In genomic region chr1:2199042-2199810, GRCh38 we compare ENCODE assay signal across 8 cellular contexts. TPM values are rescaled to one million over a fixed set of nuclear protein-coding genes. Genes with fewer than 3 reads are reported as not detected.
A peak's percentile ranks its signal among the peaks of the same experiment; 100 is the strongest.
DNase-seq lines count a peak whose midpoint lies in the region; ATAC-seq, FAIRE-seq and TF ChIP-seq lines count a peak whose summit lies in the region.

No MANE protein-coding gene starts in this region.

- H4K20me1 ChIP-seq in H1 (replicated peaks in 1 of 2; ENCODE audit: control insufficient read depth in 1 of 2, insufficient read depth in 2 of 2, low read length in 2 of 2): no peaks in the 10 kb centered on the region

- H4K5ac ChIP-seq in H1 (ENCODE audit: insufficient read length, low read depth, low read length): peak overlapping the region; percentile 81

- TF ChIP-seq EP300 in H1 (IDR thresholded peaks at IDR 0.05; ENCODE audit: borderline replicate concordance in 1 of 2, low read depth in 2 of 2, low read length in 2 of 2): no peak

- H2AFZ ChIP-seq in H1 (ENCODE audit: low read length): peak overlapping the region; percentile 98; the same call in 1 of the 2 replicates

- CTCF ChIA-PET in AG04450 (lab: Charles Lee): interaction anchor here (0.5 to 3.2 kb wide), 9 partner anchors 12 to 192 kb away, joined by 3 to 50 read pairs (median 4); partner anchors contain the start of genes MORN1 and RER1
- CTCF ChIA-PET in H1 (lab: Charles Lee; ENCODE audit: partially characterized antibody): interaction anchor here (0.7 to 14.1 kb wide), 14 partner anchors 8 to 184 kb away, joined by 3 to 154 read pairs (median 4); no protein-coding TSS in a partner anchor

- peak overlapping the region; percentile 90; the same call in 1 of the 2 replicates for H2BK12ac ChIP-seq in H1 (ENCODE audit: low read depth, low read length)

- peak overlapping the region; percentile 95; the same call in 1 of the 2 replicates for H2BK15ac ChIP-seq in H1 (ENCODE audit: low read length)

- H3K27ac ChIP-seq in AG04450 (ENCODE audit: low read depth, low read length) (peak overlapping the region; percentile 75), H1 (ENCODE audit: low read depth, low read length) (no peak overlapping the region)

- peak overlapping the region; percentile 61 for H3K4me3 ChIP-seq in AG04450 (ENCODE audit: low read depth, low read length)
- peak overlapping the region; percentile 35 to 60 (median 36); a peak in 6 of 8 replicates for H3K4me3 ChIP-seq in H1 (ENCODE audit: extremely low read depth in 1 of 4, insufficient read depth in 2 of 4, low read depth in 3 of 4, low read length in 4 of 4)

- peak overlapping the region; percentile 93 for H4K91ac ChIP-seq in H1 (replicated peaks; ENCODE audit: insufficient read length, low read length)

- no peak for FAIRE-seq in H1 (lab: Jason Lieb, UNC)

- POLR2A ChIA-PET in AG04450 (lab: Yijun Ruan, JAX): interaction anchor here (0.5 to 1.2 kb wide), 11 partner anchors 10 to 387 kb away, joined by 3 to 9 read pairs (median 5); partner anchors contain the start of genes RER1 and SKI
- POLR2A ChIA-PET in H1 (lab: Charles Lee; ENCODE audit: partially characterized antibody): interaction anchor here (0.9 to 1.2 kb wide), 5 partner anchors 9 to 183 kb away, joined by 3 to 4 read pairs (median 3); no protein-coding TSS in a partner anchor

- no peak overlapping the region for H2AK5ac ChIP-seq in H1 (ENCODE audit: low read depth, low read length)

- TF ChIP-seq CTCF in AG04450 (IDR thresholded peaks at IDR 0.05; ENCODE audit: low read depth, low read length): no peak
- TF ChIP-seq CTCF in H1 (IDR thresholded peaks at IDR 0.05; ENCODE audit: control extremely low read depth in 1 of 3, insufficient read depth in 1 of 3, low read depth in 1 of 3, low read length in 3 of 3): peak in 2 of 3 experiments; percentile 15 to 25; a peak in 1 of 4 replicates

- no peak overlapping the region for H2BK120ac ChIP-seq in H1 (replicated peaks; ENCODE audit: low read depth, low read length)

- no peaks in the 10 kb centered on the region for H3K36me3 ChIP-seq in H1 (ENCODE audit: control insufficient read depth in 2 of 4, insufficient read depth in 4 of 4, low read length in 3 of 4)

- H3K23me2 ChIP-seq in H1 (ENCODE audit: low read depth, low read length): peaks cover 2% of the 10 kb centered on the region; the same call in 1 of the 2 replicates

- peak; percentile 43 for ATAC-seq in GM19463 (IDR thresholded peaks at IDR 0.05; ENCODE audit: unreplicated experiment)
- no peak for ATAC-seq in GM18858 (IDR thresholded peaks at IDR 0.05; ENCODE audit: unreplicated experiment)

- H3K4me2 ChIP-seq in H1 (ENCODE audit: insufficient read depth in 1 of 2, low read depth in 2 of 2, low read length in 2 of 2): peak overlapping the region; percentile 41 to 77; a peak in 3 of 4 replicates

- H2BK20ac ChIP-seq in H1 (ENCODE audit: low read length): no peak overlapping the region

- no peaks in the 10 kb centered on the region for H3K79me2 ChIP-seq in H1 (ENCODE audit: control insufficient read depth in 1 of 2, insufficient read depth in 2 of 2, low read length in 2 of 2)

- peak overlapping the region; percentile 66; the same call in 1 of the 2 replicates for H2BK5ac ChIP-seq in H1 (ENCODE audit: low read depth, low read length)

- WGBS in H1 (ENCODE audit: extremely low coverage in 1 of 2, insufficient coverage in 1 of 2, insufficient read length in 1 of 2, insufficient replicate concordance in 2 of 2, low coverage in 1 of 2, low lambda C conversion rate in 2 of 2, missing lambda C conversion rate in 1 of 2), 2 experiments: 48% methylated on average over 13 of the region's 24 CpGs; no CpG with 5 or more reads in 1 of the 2 experiments

- H3K9ac ChIP-seq in H1 (replicated peaks in 1 of 4; ENCODE audit: extremely low read depth in 1 of 4, low read depth in 3 of 4, low read length in 3 of 4): peak overlapping the region in 1 of 4 experiments; percentile 27; a peak in 2 of 7 replicates

- H3K9me3 ChIP-seq in AG04450 (ENCODE audit: control insufficient read depth, insufficient read depth, low read length) (no peaks in the 10 kb centered on the region; the same call in 1 of the 2 replicates), H1 (ENCODE audit: insufficient read depth in 2 of 2, low read depth in 1 of 2, low read length in 1 of 2) (no peaks in the 10 kb centered on the region)

- peak overlapping the region; percentile 60 for H3K56ac ChIP-seq in H1 (replicated peaks; ENCODE audit: insufficient read length, low read depth, low read length)

- H3K4me1 ChIP-seq in H1 (replicated peaks in 1 of 4; ENCODE audit: control insufficient read depth in 3 of 4, insufficient read depth in 4 of 4, low read length in 3 of 4): peaks cover 0 to 10% (median 5%) of the 10 kb centered on the region in 4 experiments; a peak in 5 of 7 replicates

- no peaks in the 10 kb centered on the region; the same call in 1 of the 2 replicates for H3K79me1 ChIP-seq in H1 (ENCODE audit: low read depth, low read length)

- peak; percentile 49 for DNase-seq in AG04450 (ENCODE audit: low read depth, low spot score)
- peak; percentile 85 for DNase-seq in NCI-H460 (ENCODE audit: extremely low read depth, low read depth)
- peak; percentile 54 to 67 (median 62) for DNase-seq in activated CD8-positive, alpha-beta memory T cell treated with anti-CD3 and anti-CD28 coated beads for 48 hours (ENCODE audit: low read depth in 2 of 3, low spot score in 2 of 3)
- peak in 1 of 2 experiments; percentile 80 for DNase-seq in H1 (ENCODE audit: low read depth in 1 of 2, low spot score in 2 of 2)
- DNase-seq in medulla oblongata (ENCODE audit: extremely low spot score): peak; percentile 87
- peak; percentile 62 for DNase-seq in stimulated activated CD8-positive, alpha-beta memory T cell treated with anti-CD3 and anti-CD28 coated beads, Interleukin-12 subunit alpha, Interleukin-12 subunit beta, amount 100 ng/mL, for 1 hour (ENCODE audit: low read depth)

- H3K18ac ChIP-seq in H1 (ENCODE audit: extremely low read depth, low read length): peak overlapping the region; percentile 91

- H4K8ac ChIP-seq in H1 (ENCODE audit: extremely low read depth, insufficient read depth, low read length): peak overlapping the region; percentile 86

- H3K23ac ChIP-seq in H1 (ENCODE audit: insufficient read length): no peak overlapping the region

- no peak overlapping the region for H3K14ac ChIP-seq in H1 (ENCODE audit: insufficient read length)

- TF ChIP-seq RAD21 in H1 (IDR thresholded peaks at IDR 0.05 in 1 of 2, conservative IDR thresholded peaks at IDR 0.05 in 1 of 2; ENCODE audit: low read depth in 2 of 2, low read length in 2 of 2): peak in 1 of 2 experiments; percentile 24; a peak in 2 of 4 replicates

- TF ChIP-seq POLR2A in H1 (IDR thresholded peaks at IDR 0.05; ENCODE audit: control extremely low read depth in 1 of 2, low read depth in 2 of 2, low read length in 2 of 2): peak in 1 of 2 experiments; percentile 38; a peak in 1 of 3 replicates

- H3K27me3 ChIP-seq in AG04450 (ENCODE audit: control insufficient read depth, insufficient read depth, low read length) (no peaks in the 10 kb centered on the region), H1 (replicated peaks in 1 of 4; ENCODE audit: control insufficient read depth in 3 of 4, extremely low read depth in 1 of 4, insufficient read depth in 3 of 4, low read length in 3 of 4) (no peaks in the 10 kb centered on the region)

- no peak overlapping the region for H3K4ac ChIP-seq in H1 (replicated peaks; ENCODE audit: insufficient read length, low read depth, low read length)

TF ChIP-seq in H1, 55 proteins besides CTCF, POLR2A, EP300 and RAD21 (continues in another document):
- TF ChIP-seq TBP (IDR thresholded peaks at IDR 0.05; ENCODE audit: low read depth, low read length) (no peak), SIRT6 (IDR thresholded peaks at IDR 0.05; ENCODE audit: low read length) (no peak), MAX (IDR thresholded peaks at IDR 0.05) (peak; percentile 77), CBX5 (IDR thresholded peaks at IDR 0.05; ENCODE audit: low read depth, low read length) (no peak), SP1 (IDR thresholded peaks at IDR 0.05; ENCODE audit: low read depth, low read length) (peak; percentile 43; the same call in 1 of the 2 replicates), GTF2F1 (IDR thresholded peaks at IDR 0.05; ENCODE audit: borderline replicate concordance, low read depth, low read length) (no peak)

RNA-seq across cellular contexts. Expression of gene FAAP20, which starts 4.7 kb away (rescaled TPM):
- polyA plus RNA-seq in AG04450 (2011; rRNA removed): 9.7 and 12.6 TPM in 2 replicates
- polyA minus RNA-seq in AG04450 (2011; rRNA and poly(A)+ RNA removed): 4.9 and 5.7 TPM in 2 replicates
- total RNA-seq in NCI-H460 (2014; rRNA removed; shearing (Covaris generic)): 29.1 and 39.3 TPM in 2 replicates
- 50.3 and 57.6 TPM in 2 replicates for polyA plus RNA-seq in NCI-H460 (2014; cell fraction: nucleus; rRNA removed)
- total RNA-seq in H1 (2021; fragmentation: NEBNext Ultra II Directional; extraction: Animal tissue kit (Norgen Biotek cat#: 25700)): 99.8 and 103 TPM in 2 replicates
- polyA plus RNA-seq in H1 (2011; rRNA removed): 58.4 and 106 TPM in 2 replicates
- 49.4 TPM for polyA plus RNA-seq in H1 (2011; cell fraction: cytosol; rRNA removed)
- 69.8 TPM for polyA plus RNA-seq in H1 (2011; cell fraction: nucleus; rRNA removed)
- polyA plus RNA-seq in H1 (2012, experiment 1 of 2): 51.1 to 69.6 TPM (median 60.7 TPM) in 4 replicates
- 65.5 TPM for polyA plus RNA-seq in H1 (2012, experiment 2 of 2)
- polyA plus RNA-seq in H1 (2013, experiment 1 of 2): 95.7 TPM
- 90.2 TPM for polyA plus RNA-seq in H1 (2013, experiment 2 of 2)
- 5.5 and 6.4 TPM in 2 replicates for polyA minus RNA-seq in H1 (2011; rRNA and poly(A)+ RNA removed)
- 32.8 TPM for polyA minus RNA-seq in H1 (2011; cell fraction: cytosol; rRNA and poly(A)+ RNA removed)
- polyA minus RNA-seq in H1 (2011; cell fraction: nucleus; rRNA and poly(A)+ RNA removed): 18.1 TPM

RNA-seq across cellular contexts. Expression of gene SKI, which starts 28.9 kb away (rescaled TPM):
- polyA plus RNA-seq in AG04450 (2011; rRNA removed) (6.7 and 9.0 TPM in 2 replicates), H1 (2011; rRNA removed) (8.3 and 14.5 TPM in 2 replicates)
- polyA minus RNA-seq in AG04450 (2011; rRNA and poly(A)+ RNA removed): 6.7 and 9.0 TPM in 2 replicates
- 5.6 and 9.1 TPM in 2 replicates for total RNA-seq in NCI-H460 (2014; rRNA removed; shearing (Covaris generic))
- polyA plus RNA-seq in NCI-H460 (2014; cell fraction: nucleus; rRNA removed): 2.1 and 3.8 TPM in 2 replicates
- total RNA-seq in H1 (2021; fragmentation: NEBNext Ultra II Directional; extraction: Animal tissue kit (Norgen Biotek cat#: 25700)): 80.2 and 87.6 TPM in 2 replicates
- 8.6 TPM for polyA plus RNA-seq in H1 (2011; cell fraction: cytosol; rRNA removed)
- 19.2 TPM for polyA plus RNA-seq in H1 (2011; cell fraction: nucleus; rRNA removed)
- 24.8 to 35.9 TPM (median 32.3 TPM) in 4 replicates for polyA plus RNA-seq in H1 (2012, experiment 1 of 2)
- 36.5 TPM for polyA plus RNA-seq in H1 (2012, experiment 2 of 2)
- polyA plus RNA-seq in H1 (2013, experiment 1 of 2): 40.2 TPM
- polyA plus RNA-seq in H1 (2013, experiment 2 of 2): 39.7 TPM
- polyA minus RNA-seq in H1 (2011; rRNA and poly(A)+ RNA removed): 6.3 and 7.3 TPM in 2 replicates
- polyA minus RNA-seq in H1 (2011; cell fraction: cytosol; rRNA and poly(A)+ RNA removed): 30.0 TPM
- 27.1 TPM for polyA minus RNA-seq in H1 (2011; cell fraction: nucleus; rRNA and poly(A)+ RNA removed)
